In the genomic region with DNA sequence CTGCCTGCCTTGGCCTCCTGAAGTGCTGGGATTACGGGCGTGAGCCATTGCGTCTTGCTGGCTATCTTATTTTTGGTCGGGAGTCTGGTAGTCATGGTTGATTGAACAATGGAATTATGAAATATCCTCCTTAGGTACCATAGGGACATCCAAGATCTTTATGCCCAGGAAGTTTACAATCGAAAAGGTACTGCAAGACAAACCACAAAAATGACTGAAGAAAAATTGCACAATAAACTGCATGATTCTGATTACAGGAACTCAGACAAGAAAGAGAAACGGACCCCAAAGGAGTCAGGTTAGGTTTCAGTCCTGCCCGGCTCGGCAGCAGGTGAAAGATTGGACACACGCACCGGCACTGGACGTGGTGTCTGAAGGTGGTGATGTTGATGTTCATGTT, we compare ENCODE assay signal across 15 cellular contexts. TPM values are rescaled to one million over a fixed set of nuclear protein-coding genes. Genes with fewer than 3 reads are reported as not detected.
"Had no signal": no experiment of that assay in that cellular context is flagged by ENCODE, and none has a peak within 500 bp of the region (broad histone marks: within the 10 kb centered on the region; RNA-seq: fewer than 3 reads in every experiment).

No MANE protein-coding gene starts in this region.

- H3K4me3 ChIP-seq: dorsolateral prefrontal cortex, tibial artery had no signal

- H3K27ac ChIP-seq: dorsolateral prefrontal cortex, tibial artery had no signal

- ATAC-seq: left ventricle myocardium superior; stimulated activated naive CD8-positive, alpha-beta T cell treated with anti-CD3 and anti-CD28 coated beads, Interleukin-15, Interleukin-2, amounts not matched to agents 100 U/mL and 50 U/mL, for 24 hours had no signal

- DNase-seq: activated CD4-positive, alpha-beta T cell treated with anti-CD3 and anti-CD28 coated beads, Interleukin-2, amount 50 U/mL, for 48 hours; activated naive CD8-positive, alpha-beta T cell treated with anti-CD3 and anti-CD28 coated beads for 36 hours; activated T-cell treated with anti-CD3 and anti-CD28 coated beads for 4 hours; amniotic stem cell; central memory CD4-positive, alpha-beta T cell; dorsolateral prefrontal cortex; left ventricle myocardium superior; retina; stimulated activated CD4-positive, alpha-beta T cell treated with anti-CD3 and anti-CD28 coated beads, Interleukin-2, amount 100 ng/mL, for 24 hours; stimulated activated naive CD8-positive, alpha-beta T cell treated with anti-CD3 and anti-CD28 coated beads, Interleukin-15, Interleukin-2, amounts not matched to agents 100 U/mL and 50 U/mL, for 24 hours; substantia nigra; tibial artery had no signal

- H3K9me3 ChIP-seq: tibial artery had no signal

- H3K36me3 ChIP-seq: tibial artery had no signal

RNA-seq across cellular contexts. Expression of a gene that starts 5.3 kb away (rescaled TPM):
- total RNA-seq: activated T-helper 1 cell treated with anti-CD3 and anti-CD28 coated beads, Interleukin-12 subunit alpha, Interleukin-12 subunit beta, Interleukin-2, Interleukin-4 antibody, amounts not matched to agents 30 ng/mL and 10 ng/mL and 1 ng/mL, durations not matched to agents 14 hours and 24 hours and 36 hours; fibroblast of villous mesenchyme; left ventricle myocardium superior had no signal
- polyA plus RNA-seq: neural cell had no signal
